ENCODE assay signal across 24 cellular contexts in the genomic region with DNA sequence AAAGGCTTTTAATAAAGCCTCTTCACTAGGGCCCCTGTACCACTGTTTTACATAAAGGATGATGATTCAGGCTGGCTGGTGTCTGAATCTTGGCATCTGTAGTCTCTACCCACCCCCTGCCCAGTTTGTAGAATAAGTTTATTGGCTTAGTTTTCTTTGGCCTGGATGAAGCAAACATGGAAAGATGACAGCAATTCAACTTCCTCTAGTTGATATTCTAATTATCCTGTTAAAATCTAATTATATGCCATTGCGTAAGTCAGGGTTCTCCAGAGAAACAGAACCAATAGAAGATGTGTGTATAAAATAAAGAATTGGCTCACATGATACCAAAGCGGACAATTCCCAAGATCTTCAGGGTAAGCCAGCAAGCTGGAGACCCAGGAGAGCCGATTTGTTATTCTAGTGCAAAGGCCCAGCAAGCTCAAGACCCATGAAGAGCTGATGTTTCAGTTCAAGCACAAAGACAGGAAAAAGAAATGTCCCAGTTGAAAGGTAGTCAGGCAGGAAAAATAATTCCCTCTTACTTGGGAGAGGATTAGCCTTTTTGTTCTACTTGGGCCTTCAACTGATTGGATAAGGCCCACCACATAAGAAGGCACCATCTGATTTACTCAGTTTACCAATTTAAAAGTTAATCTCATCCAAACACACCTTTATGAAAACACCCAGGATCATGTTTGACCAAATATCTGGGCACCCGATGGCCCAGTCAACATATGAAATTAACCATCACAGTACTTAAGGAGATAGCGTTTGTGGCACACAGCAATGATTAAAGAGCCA.
"Had no signal": no experiment of that assay in that cellular context is flagged by ENCODE, and none has a peak within 500 bp of the region (broad histone marks: within the 10 kb centered on the region; RNA-seq: fewer than 3 reads in every experiment).

No MANE protein-coding gene starts in this region.

- H3K4me1 Mint-ChIP-seq: stimulated activated naive B cell treated with anti-CD40 and anti-IgM and Interleukin-4, amounts not matched to agents 10 μg/mL and 1 μg/mL and 100 μg/mL, for 72 hours; stimulated activated naive CD8-positive, alpha-beta T cell treated with anti-CD3 and anti-CD28 coated beads, Interleukin-15, amount 100 ng/mL, for 72 hours had no signal

- H3K36me3 ChIP-seq: esophagus squamous epithelium, neural progenitor cell, ovary, right atrium auricular region, sigmoid colon, thoracic aorta, transverse colon had no signal

- H3K27ac Mint-ChIP-seq: dendritic cell treated with granulocyte-macrophage colony-stimulating factor and Interleukin-4, amounts not matched to agents 40 ng/mL and 50 ng/mL, for 4 days; effector memory CD8-positive, alpha-beta T cell; natural killer cell treated with Interleukin-12 subunit alpha and Interleukin-12 subunit beta and Interleukin-15 and Interleukin-18, amount 100 ng/mL, for 72 hours; neural progenitor cell; stimulated activated naive B cell treated with anti-CD40 and anti-IgM and Interleukin-4, amounts not matched to agents 10 μg/mL and 1 μg/mL and 100 μg/mL, for 72 hours; stimulated activated naive CD8-positive, alpha-beta T cell treated with anti-CD3 and anti-CD28 coated beads, Interleukin-15, amount 100 ng/mL, for 72 hours had no signal

- H3K4me3 Mint-ChIP-seq: dendritic cell treated with granulocyte-macrophage colony-stimulating factor and Interleukin-4, amounts not matched to agents 40 ng/mL and 50 ng/mL, for 4 days; effector memory CD8-positive, alpha-beta T cell; natural killer cell treated with Interleukin-12 subunit alpha and Interleukin-12 subunit beta and Interleukin-15 and Interleukin-18, amount 100 ng/mL, for 72 hours; neural progenitor cell; stimulated activated naive B cell treated with anti-CD40 and anti-IgM and Interleukin-4, amounts not matched to agents 10 μg/mL and 1 μg/mL and 100 μg/mL, for 72 hours; stimulated activated naive CD8-positive, alpha-beta T cell treated with anti-CD3 and anti-CD28 coated beads, Interleukin-15, amount 100 ng/mL, for 72 hours had no signal

- H3K9me3 Mint-ChIP-seq: dendritic cell treated with granulocyte-macrophage colony-stimulating factor and Interleukin-4, amounts not matched to agents 40 ng/mL and 50 ng/mL, for 4 days; stimulated activated naive B cell treated with anti-CD40 and anti-IgM and Interleukin-4, amounts not matched to agents 10 μg/mL and 1 μg/mL and 100 μg/mL, for 72 hours; stimulated activated naive CD8-positive, alpha-beta T cell treated with anti-CD3 and anti-CD28 coated beads, Interleukin-15, amount 100 ng/mL, for 72 hours had no signal

- H3K27me3 ChIP-seq: esophagus squamous epithelium, hepatocyte, neural progenitor cell, ovary, right atrium auricular region, sigmoid colon, transverse colon had no signal

- DNase-seq: effector memory CD8-positive, alpha-beta T cell; esophagus squamous epithelium; foreskin melanocyte; left colon; left ventricle myocardium superior; mesenchymal stem cell; midbrain; ovary; sigmoid colon; stimulated activated CD4-positive, alpha-beta T cell treated with anti-CD3 and anti-CD28 coated beads, Interleukin-2, amount 100 ng/mL, for 24 hours; stimulated activated CD4-positive, alpha-beta T cell treated with anti-CD3 and anti-CD28 coated beads, Interleukin-4, amount 100 ng/mL, for 4 hours; stimulated activated naive B cell treated with anti-CD40 and anti-IgM and Interleukin-4, amounts not matched to agents 10 μg/mL and 1 μg/mL and 100 μg/mL, for 72 hours; stimulated activated naive CD8-positive, alpha-beta T cell treated with anti-CD3 and anti-CD28 coated beads, Interleukin-15, amount 100 ng/mL, for 72 hours; substantia nigra; transverse colon had no signal

- ATAC-seq: effector memory CD8-positive, alpha-beta T cell; left colon; left ventricle myocardium superior; natural killer cell treated with Interleukin-12 subunit alpha and Interleukin-12 subunit beta and Interleukin-15 and Interleukin-18, amount 100 ng/mL, for 72 hours; stimulated activated naive B cell treated with anti-CD40 and anti-IgM and Interleukin-4, amounts not matched to agents 10 μg/mL and 1 μg/mL and 100 μg/mL, for 72 hours; stimulated activated naive CD8-positive, alpha-beta T cell treated with anti-CD3 and anti-CD28 coated beads, Interleukin-15, amount 100 ng/mL, for 72 hours had no signal

- H3K4me1 ChIP-seq: esophagus squamous epithelium, neural progenitor cell, right atrium auricular region, sigmoid colon, transverse colon had no signal

- H3K4me3 ChIP-seq: esophagus squamous epithelium, hepatocyte, lung, neural progenitor cell, ovary, right atrium auricular region, sigmoid colon, skin epidermis, thoracic aorta, transverse colon had no signal

- H3K27me3 Mint-ChIP-seq: dendritic cell treated with granulocyte-macrophage colony-stimulating factor and Interleukin-4, amounts not matched to agents 40 ng/mL and 50 ng/mL, for 4 days; effector memory CD8-positive, alpha-beta T cell; natural killer cell treated with Interleukin-12 subunit alpha and Interleukin-12 subunit beta and Interleukin-15 and Interleukin-18, amount 100 ng/mL, for 72 hours; stimulated activated naive B cell treated with anti-CD40 and anti-IgM and Interleukin-4, amounts not matched to agents 10 μg/mL and 1 μg/mL and 100 μg/mL, for 72 hours; stimulated activated naive CD8-positive, alpha-beta T cell treated with anti-CD3 and anti-CD28 coated beads, Interleukin-15, amount 100 ng/mL, for 72 hours had no signal

- H3K27ac ChIP-seq: epithelial cell of prostate, esophagus squamous epithelium, hepatocyte, neural progenitor cell, ovary, right atrium auricular region, sigmoid colon, skin epidermis, thoracic aorta, transverse colon had no signal

- H3K36me3 Mint-ChIP-seq: natural killer cell treated with Interleukin-12 subunit alpha and Interleukin-12 subunit beta and Interleukin-15 and Interleukin-18, amount 100 ng/mL, for 72 hours; stimulated activated naive B cell treated with anti-CD40 and anti-IgM and Interleukin-4, amounts not matched to agents 10 μg/mL and 1 μg/mL and 100 μg/mL, for 72 hours had no signal

- H3K9me3 ChIP-seq: esophagus squamous epithelium, ovary, right atrium auricular region, sigmoid colon, thoracic aorta, transverse colon had no signal
